12 cellular contexts compared by ENCODE assay signal in the genomic region with DNA sequence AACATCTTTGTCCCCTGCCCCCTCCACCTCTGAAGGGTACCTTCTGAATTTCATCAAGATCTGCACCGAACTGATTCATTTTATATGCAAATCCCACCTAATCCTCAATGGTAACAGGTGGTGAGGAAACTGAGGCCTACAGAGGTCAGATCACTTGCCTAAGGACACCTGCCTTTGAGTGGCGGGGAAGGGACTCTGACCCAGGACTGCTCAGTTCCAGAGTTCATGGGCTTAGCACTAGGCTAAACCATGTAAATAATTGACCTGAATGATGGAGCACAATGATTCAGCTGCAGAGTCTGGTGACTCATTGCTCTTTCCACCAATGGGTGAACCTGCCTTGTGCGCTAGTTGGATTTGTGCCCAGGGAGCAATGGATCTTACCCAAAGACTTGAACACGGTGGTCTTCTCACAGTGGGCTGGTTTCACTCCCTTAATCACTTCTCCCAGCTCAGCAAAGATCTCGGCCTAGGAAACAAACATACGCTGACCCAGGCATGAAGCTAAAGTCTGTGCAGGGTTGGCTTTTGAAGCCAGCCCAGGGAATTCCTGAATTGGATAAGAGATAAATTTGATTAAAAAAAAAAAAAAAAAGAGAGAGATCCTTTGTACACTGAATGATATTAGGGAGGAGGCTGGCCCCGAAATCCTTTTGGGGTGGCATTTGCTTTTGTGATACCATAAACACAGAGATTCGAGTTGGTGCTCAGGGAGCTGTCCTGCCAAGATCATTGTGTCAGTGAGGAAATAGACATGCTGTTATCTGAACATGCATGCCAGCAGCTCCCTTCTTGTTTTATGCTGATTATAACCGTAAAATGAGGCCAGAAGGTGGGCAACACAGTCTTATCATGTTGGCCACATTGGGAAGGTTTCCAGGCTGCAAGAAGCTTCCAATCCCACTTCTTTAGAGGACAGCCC. TPM values are rescaled to one million over a fixed set of nuclear protein-coding genes. Genes with fewer than 3 reads are reported as not detected.
DNase-seq lines count a peak whose midpoint lies in the region; ATAC-seq and TF ChIP-seq lines count a peak whose summit lies in the region.
"Had no signal": no experiment of that assay in that cellular context is flagged by ENCODE, and none has a peak within 500 bp of the region (broad histone marks: within the 10 kb centered on the region; RNA-seq: fewer than 3 reads in every experiment).

No MANE protein-coding gene starts in this region.

- TF ChIP-seq CTCF in HFF-Myc (IDR thresholded peaks at IDR 0.05; ENCODE audit: low read depth, low read length, missing control alignments) = no peak
- TF ChIP-seq CTCF in adrenal gland (IDR thresholded peaks at IDR 0.05) = no peak
- TF ChIP-seq CTCF in kidney epithelial cell (IDR thresholded peaks at IDR 0.05; ENCODE audit: insufficient read depth, low read length, poor library complexity, severe bottlenecking) = no peak
- TF ChIP-seq CTCF in CD14-positive monocyte (IDR thresholded peaks at IDR 0.05) = no peak

- H3K4me1 ChIP-seq in adrenal gland (replicated peaks in 1 of 2) = peaks cover 0 to 17% of the 10 kb centered on the region in 2 donors
- H3K4me1 ChIP-seq: gastroesophageal sphincter had no signal

- H3K4me1 Mint-ChIP-seq in CD14-positive monocyte = no peaks in the 10 kb centered on the region

- peaks cover 0 to 1% (median 0%) of the 10 kb centered on the region in 7 donors for H3K9me3 Mint-ChIP-seq in CD14-positive monocyte

- no peaks in the 10 kb centered on the region for H3K27me3 ChIP-seq in adrenal gland
- no peaks in the 10 kb centered on the region for H3K27me3 ChIP-seq in kidney epithelial cell (ENCODE audit: control insufficient read depth, insufficient read depth, low read length)
- H3K27me3 ChIP-seq: gastroesophageal sphincter had no signal

- H3K4me3 ChIP-seq in HFF-Myc (replicated peaks; ENCODE audit: low read depth, low read length) (no peak overlapping the region), adrenal gland (no peak overlapping the region), kidney epithelial cell (ENCODE audit: low read depth, low read length) (no peak overlapping the region)
- H3K4me3 ChIP-seq: gastroesophageal sphincter had no signal

- WGBS in adrenal gland, 4 donors = 47 to 71% (median 62%) methylated on average over 9 of the region's 9 CpGs

- no peak overlapping the region for H3K27ac ChIP-seq in adrenal gland
- H3K27ac ChIP-seq: gastroesophageal sphincter had no signal

- no peaks in the 10 kb centered on the region for H3K9me3 ChIP-seq in adrenal gland (replicated peaks in 1 of 3)
- H3K9me3 ChIP-seq: gastroesophageal sphincter had no signal

- H3K36me3 Mint-ChIP-seq in CD14-positive monocyte = no peaks in the 10 kb centered on the region

- no peak overlapping the region for H3K4me3 Mint-ChIP-seq in CD14-positive monocyte

- no peak overlapping the region for H3K27ac Mint-ChIP-seq in CD14-positive monocyte

- H3K27me3 Mint-ChIP-seq in CD14-positive monocyte (ENCODE audit: low read depth in 3 of 3) = peaks cover 3 to 8% (median 4%) of the 10 kb centered on the region in 3 donors

- DNase-seq in AG08396 (ENCODE audit: low spot score) (peak; percentile 67), HFF-Myc (ENCODE audit: extremely low read depth, low read depth) (peak; percentile 84), adrenal gland (peak; percentile 58 to 89 (median 75)), kidney epithelial cell (ENCODE audit: low read depth) (peak; percentile 96), DMS79 treated with DMSO at 0.1 percent for 48 hours (lab: John Stamatoyannopoulos, UW) (no peak), posterior cingulate gyrus (no peak), CD14-positive monocyte (ENCODE audit: low spot score) (no peak)
- DNase-seq: activated CD8-positive, alpha-beta memory T cell treated with anti-CD3 and anti-CD28 coated beads, Interleukin-2, amount 50 U/mL, for 4 hours; DND-41; NCI-H774 had no signal

- H3K36me3 ChIP-seq in adrenal gland (replicated peaks in 1 of 2) = no peaks in the 10 kb centered on the region
- no peaks in the 10 kb centered on the region for H3K36me3 ChIP-seq in kidney epithelial cell (ENCODE audit: control insufficient read depth, insufficient read depth, low read length)
- H3K36me3 ChIP-seq: gastroesophageal sphincter had no signal

- intact Hi-C loops in adrenal gland (cut with DNase I) (no loop called here), posterior cingulate gyrus (cut with DNase I) (no loop called here), CD14-positive monocyte (cut with micrococcal nuclease) (no loop called here)

- ATAC-seq in GM21447 (IDR thresholded peaks at IDR 0.05; ENCODE audit: unreplicated experiment) = no peak
- ATAC-seq: gastroesophageal sphincter had no signal

- no peak for TF ChIP-seq POLR2A in adrenal gland (IDR thresholded peaks at IDR 0.05)

RNA-seq across cellular contexts. Expression of a gene that starts 17.0 kb away (rescaled TPM):
- total RNA-seq in adrenal gland (under 1 TPM in 2 of 8 donors, not detected in 6; 0.42 to 0.84 TPM), kidney epithelial cell (0.96 and 2.0 TPM in 2 replicates)
- polyA plus RNA-seq in adrenal gland (under 1 TPM in 1 of 3 donors, not detected in 2; 0.56 TPM), CD14-positive monocyte (not detected)

RNA-seq across cellular contexts. Expression of a gene that starts 27.6 kb away (rescaled TPM):
- total RNA-seq in adrenal gland (not detected), kidney epithelial cell (not detected in 2 replicates)
- polyA plus RNA-seq in adrenal gland (not detected), CD14-positive monocyte (not detected)
- total RNA-seq: gastroesophageal sphincter had no signal

RNA-seq across cellular contexts. Expression of a gene that starts 49.8 kb away (rescaled TPM):
- total RNA-seq in adrenal gland (not detected), kidney epithelial cell (not detected in 2 replicates)
- polyA plus RNA-seq in adrenal gland (not detected), CD14-positive monocyte (not detected)
- total RNA-seq: gastroesophageal sphincter had no signal

Comparison
In these comparisons a context has a peak if more than half of its experiments do, and no peak if none do; other contexts are left out.
1. DNase-seq: peak in AG08396 (single experiment), HFF-Myc (single experiment), adrenal gland (7 of 7) and kidney epithelial cell (single experiment); none in DMS79 treated with DMSO at 0.1 percent for 48 hours (single experiment), posterior cingulate gyrus (0 of 10) and CD14-positive monocyte (single experiment).